In genomic region chr20:32356935-32357868, GRCh38 we compare ENCODE assay signal across 8 cellular contexts. TPM values are rescaled to one million over a fixed set of nuclear protein-coding genes. Genes with fewer than 3 reads are reported as not detected.
DNase-seq lines count a peak whose midpoint lies in the region; ATAC-seq and TF ChIP-seq lines count a peak whose summit lies in the region.

No MANE protein-coding gene starts in this region.

- H3K9me3 Mint-ChIP-seq in CD8-positive, alpha-beta T cell, result no peaks in the 10 kb centered on the region
- no peaks in the 10 kb centered on the region for H3K9me3 Mint-ChIP-seq in activated CD8-positive, alpha-beta T cell treated with anti-CD3 and anti-CD28 coated beads, Interleukin-2, amount 10 ng/mL, durations not matched to agents 7 days and 5 days (ENCODE audit: insufficient read depth)
- H3K9me3 Mint-ChIP-seq in progenitor cell of endocrine pancreas (ENCODE audit: low read depth), result no peaks in the 10 kb centered on the region

- DNase-seq in CD8-positive, alpha-beta T cell, result peak in 2 of 7 experiments; percentile 4 to 6
- no peak for DNase-seq in activated CD8-positive, alpha-beta T cell treated with anti-CD3 and anti-CD28 coated beads, Interleukin-2, amount 10 ng/mL, durations not matched to agents 7 days and 5 days
- DNase-seq in cardiac muscle cell (ENCODE audit: low read depth in 1 of 2, low spot score in 1 of 2), result peak; percentile 50 to 64
- DNase-seq in progenitor cell of endocrine pancreas (ENCODE audit: low spot score, unreplicated experiment), result peak; percentile 22
- no peak for DNase-seq in stimulated activated CD4-positive, alpha-beta T cell treated with anti-CD3 and anti-CD28 coated beads, Interleukin-15, amount 100 ng/mL, for 24 hours

- peaks cover 10% of the 10 kb centered on the region for H3K36me3 Mint-ChIP-seq in CD8-positive, alpha-beta T cell
- H3K36me3 Mint-ChIP-seq in activated CD8-positive, alpha-beta T cell treated with anti-CD3 and anti-CD28 coated beads, Interleukin-2, amount 10 ng/mL, durations not matched to agents 7 days and 5 days (ENCODE audit: low read depth), result peaks cover 13% of the 10 kb centered on the region
- H3K36me3 Mint-ChIP-seq in progenitor cell of endocrine pancreas (ENCODE audit: insufficient read depth), result no peaks in the 10 kb centered on the region

- peak overlapping the region; percentile 80 for H3K4me3 ChIP-seq in CD8-positive, alpha-beta T cell (ENCODE audit: low read depth, low read length)
- H3K4me3 ChIP-seq in cardiac muscle cell, result peak overlapping the region; percentile 29

- no peaks in the 10 kb centered on the region for H3K36me3 ChIP-seq in CD8-positive, alpha-beta T cell (ENCODE audit: insufficient read depth, low read length)
- no peaks in the 10 kb centered on the region for H3K36me3 ChIP-seq in cardiac muscle cell

- POLR2A ChIA-PET in CD8-positive, alpha-beta T cell (lab: Charles Lee), result interaction anchor here (0.7 to 3.8 kb wide), 7 partner anchors 9 to 181 kb away, joined by 3 to 20 read pairs (median 4); no protein-coding TSS in a partner anchor
- POLR2A ChIA-PET in activated CD8-positive, alpha-beta T cell treated with anti-CD3 and anti-CD28 coated beads, Interleukin-2, amount 10 ng/mL, durations not matched to agents 7 days and 5 days (lab: Charles Lee), result interaction anchor here (0.6 to 3.6 kb wide), 13 partner anchors 10 to 248 kb away, joined by 3 to 11 read pairs (median 4); partner anchors contain the start of gene TM9SF4

- no peak for TF ChIP-seq CTCF in CD8-positive, alpha-beta T cell (IDR thresholded peaks at IDR 0.05)
- TF ChIP-seq CTCF in cardiac muscle cell (IDR thresholded peaks at IDR 0.05; ENCODE audit: low read depth, low read length) (no peak), progenitor cell of endocrine pancreas (IDR thresholded peaks at IDR 0.05; ENCODE audit: unreplicated experiment) (no peak)

- peak overlapping the region; percentile 97 for H3K27ac Mint-ChIP-seq in CD8-positive, alpha-beta T cell
- H3K27ac Mint-ChIP-seq in activated CD8-positive, alpha-beta T cell treated with anti-CD3 and anti-CD28 coated beads, Interleukin-2, amount 10 ng/mL, durations not matched to agents 7 days and 5 days, result peak overlapping the region; percentile 100
- peak overlapping the region; percentile 100 for H3K27ac Mint-ChIP-seq in progenitor cell of endocrine pancreas

- H3K27ac ChIP-seq in CD8-positive, alpha-beta T cell (ENCODE audit: low read depth, low read length), result peak overlapping the region; percentile 89
- H3K27ac ChIP-seq in cardiac muscle cell, result peak overlapping the region; percentile 61

- intact Hi-C loops in CD8-positive, alpha-beta T cell (cut with DNase I, micrococcal nuclease), result loop anchor here in 1 of 2 experiments (5.0 to 10.0 kb wide), 2 partner anchors 402 to 1755 kb away; partner anchors contain the start of genes EIF2S2 and PDRG1

- no peak for ATAC-seq in CD8-positive, alpha-beta T cell
- ATAC-seq in HG03457 (IDR thresholded peaks at IDR 0.05; ENCODE audit: unreplicated experiment), result peak; percentile 19
- peak; percentile 2 for ATAC-seq in activated CD8-positive, alpha-beta T cell treated with anti-CD3 and anti-CD28 coated beads, Interleukin-2, amount 10 ng/mL, durations not matched to agents 7 days and 5 days
- no peak for ATAC-seq in HG03159 (IDR thresholded peaks at IDR 0.05; ENCODE audit: unreplicated experiment)
- ATAC-seq in HG02840 (IDR thresholded peaks at IDR 0.05; ENCODE audit: low FRiP score, unreplicated experiment), result no peak

- H3K27me3 ChIP-seq in CD8-positive, alpha-beta T cell (ENCODE audit: insufficient read depth, low read length), result no peaks in the 10 kb centered on the region
- no peaks in the 10 kb centered on the region for H3K27me3 ChIP-seq in cardiac muscle cell

- H3K4me1 ChIP-seq in CD8-positive, alpha-beta T cell (ENCODE audit: insufficient read depth, low read length), result peaks cover 32% of the 10 kb centered on the region
- H3K4me1 ChIP-seq in cardiac muscle cell (ENCODE audit: low read depth), result peaks cover 16% of the 10 kb centered on the region

- no peaks in the 10 kb centered on the region for H3K27me3 Mint-ChIP-seq in CD8-positive, alpha-beta T cell (ENCODE audit: low read depth)
- no peaks in the 10 kb centered on the region for H3K27me3 Mint-ChIP-seq in activated CD8-positive, alpha-beta T cell treated with anti-CD3 and anti-CD28 coated beads, Interleukin-2, amount 10 ng/mL, durations not matched to agents 7 days and 5 days (ENCODE audit: low read depth)
- no peaks in the 10 kb centered on the region for H3K27me3 Mint-ChIP-seq in progenitor cell of endocrine pancreas

- no peaks in the 10 kb centered on the region for H3K9me3 ChIP-seq in CD8-positive, alpha-beta T cell (ENCODE audit: low read length)
- H3K9me3 ChIP-seq in cardiac muscle cell (ENCODE audit: low read depth), result no peaks in the 10 kb centered on the region

- H3K4me1 Mint-ChIP-seq in CD8-positive, alpha-beta T cell (ENCODE audit: low read depth), result peaks cover 39% of the 10 kb centered on the region
- peaks cover 54% of the 10 kb centered on the region for H3K4me1 Mint-ChIP-seq in activated CD8-positive, alpha-beta T cell treated with anti-CD3 and anti-CD28 coated beads, Interleukin-2, amount 10 ng/mL, durations not matched to agents 7 days and 5 days (ENCODE audit: low read depth)
- H3K4me1 Mint-ChIP-seq in progenitor cell of endocrine pancreas (ENCODE audit: low read depth), result peaks cover 24% of the 10 kb centered on the region

- H3K4me3 Mint-ChIP-seq in CD8-positive, alpha-beta T cell, result peak overlapping the region; percentile 95
- peak overlapping the region; percentile 98 for H3K4me3 Mint-ChIP-seq in activated CD8-positive, alpha-beta T cell treated with anti-CD3 and anti-CD28 coated beads, Interleukin-2, amount 10 ng/mL, durations not matched to agents 7 days and 5 days
- peak overlapping the region; percentile 96 for H3K4me3 Mint-ChIP-seq in progenitor cell of endocrine pancreas (ENCODE audit: low read depth)

- CTCF ChIA-PET in CD8-positive, alpha-beta T cell (lab: Charles Lee), result interaction anchor here (0.9 to 1.6 kb wide), 3 partner anchors 14 to 165 kb away, joined by 3 to 4 read pairs (median 3); no protein-coding TSS in a partner anchor
- CTCF ChIA-PET in activated CD8-positive, alpha-beta T cell treated with anti-CD3 and anti-CD28 coated beads, Interleukin-2, amount 10 ng/mL, durations not matched to agents 7 days and 5 days (lab: Charles Lee), result interaction anchor here (1.0 to 2.1 kb wide), 5 partner anchors 12 to 128 kb away, joined by 3 to 6 read pairs (median 4); no protein-coding TSS in a partner anchor

RNA-seq across cellular contexts. Expression of gene ASXL1, which starts 0.9 kb away (rescaled TPM):
- total RNA-seq in CD8-positive, alpha-beta T cell, result 100 to 1,000 TPM; 197 to 200 TPM
- 10 to 100 TPM; 91.7 to 97.4 TPM for total RNA-seq in activated CD8-positive, alpha-beta T cell treated with anti-CD3 and anti-CD28 coated beads, Interleukin-2, amount 10 ng/mL, durations not matched to agents 7 days and 5 days
- total RNA-seq in cardiac muscle cell (32.6 and 82.4 TPM in 2 replicates), progenitor cell of endocrine pancreas (189 and 201 TPM in 2 replicates)
- polyA plus RNA-seq in cardiac muscle cell, result 50.3 and 97.9 TPM in 2 replicates

Comparison
In these comparisons a context has a peak if more than half of its experiments do, and no peak if none do; other contexts are left out.
1. ATAC-seq: peak in HG03457 (single experiment) and activated CD8-positive, alpha-beta T cell treated with anti-CD3 and anti-CD28 coated beads, Interleukin-2, amount 10 ng/mL, durations not matched to agents 7 days and 5 days (single experiment); none in CD8-positive, alpha-beta T cell (single experiment), HG03159 (single experiment) and HG02840 (single experiment).
2. DNase-seq: peak in cardiac muscle cell (2 of 2) and progenitor cell of endocrine pancreas (single experiment); none in activated CD8-positive, alpha-beta T cell treated with anti-CD3 and anti-CD28 coated beads, Interleukin-2, amount 10 ng/mL, durations not matched to agents 7 days and 5 days (single experiment) and stimulated activated CD4-positive, alpha-beta T cell treated with anti-CD3 and anti-CD28 coated beads, Interleukin-15, amount 100 ng/mL, for 24 hours (single experiment).
3. Peak in every context shown above with its lines, with median percentiles within 50 percentile points of each other: H3K27ac Mint-ChIP-seq and H3K4me3 Mint-ChIP-seq.